11 cellular contexts compared by ENCODE assay signal in the genomic region with DNA sequence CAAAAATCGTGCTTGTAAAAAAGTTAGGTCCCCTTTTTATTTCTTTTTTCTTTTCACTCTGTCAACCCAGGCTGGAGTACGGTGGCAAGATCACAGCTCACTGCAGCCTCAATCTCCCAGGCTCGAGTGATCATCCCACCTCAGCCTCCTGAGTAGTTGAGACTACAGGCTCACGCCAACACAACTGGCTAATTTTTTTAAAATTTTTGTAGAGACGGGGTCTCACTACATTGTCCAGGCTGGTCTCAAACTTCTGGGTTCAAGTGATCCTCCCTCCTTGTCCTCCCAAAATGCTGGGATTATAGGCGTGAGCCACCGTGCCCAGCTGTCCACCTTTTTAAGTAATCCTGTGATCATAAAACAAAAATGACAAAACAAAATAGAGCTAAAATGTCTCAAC. TPM values are rescaled to one million over a fixed set of nuclear protein-coding genes. Genes with fewer than 3 reads are reported as not detected.
A peak's percentile ranks its signal among the peaks of the same experiment; 100 is the strongest.
DNase-seq lines count a peak whose midpoint lies in the region; ATAC-seq, FAIRE-seq and TF ChIP-seq lines count a peak whose summit lies in the region.
"Had no signal": no experiment of that assay in that cellular context is flagged by ENCODE, and none has a peak within 500 bp of the region (broad histone marks: within the 10 kb centered on the region; RNA-seq: fewer than 3 reads in every experiment).

No MANE protein-coding gene starts in this region.

- DNase-seq in GM12878 (ENCODE audit: low read depth, low spot score) (no peak), left colon (no peak), smooth muscle cell (lab: John Stamatoyannopoulos, UW; ENCODE audit: unreplicated experiment) (no peak), adrenal gland (no peak), middle frontal gyrus (ENCODE audit: extremely low spot score, low spot score) (no peak), DMS 273 treated with DMSO at 0.1 percent for 48 hours (lab: John Stamatoyannopoulos, UW) (no peak)
- DNase-seq: activated T-cell treated with anti-CD3 and anti-CD28 coated beads, Interleukin-2, amount 50 U/mL, for 4 hours; MM.1S; naive thymus-derived CD8-positive, alpha-beta T cell had no signal

- no peak for TF ChIP-seq POLR2A in GM12878 (IDR thresholded peaks at IDR 0.05; ENCODE audit: low read depth, low read length)
- TF ChIP-seq POLR2A in adrenal gland (IDR thresholded peaks at IDR 0.05): no peak

- RAD21 ChIA-PET in GM12878 (lab: Charles Lee; ENCODE audit: unreplicated experiment): interaction anchor here (4.2 kb wide), 1 partner anchor 86 kb away, joined by 34 read pairs; no protein-coding TSS in a partner anchor

- H3K4me3 ChIP-seq in HEK293 (ENCODE audit: low read depth, low read length) (no peak overlapping the region), GM12878 (no peak overlapping the region), smooth muscle cell (no peak overlapping the region), adrenal gland (peak overlapping the region in 1 of 4 donors; percentile 2)

- intact Hi-C loops in GM12878 (cut with micrococcal nuclease; ENCODE audit: unreplicated experiment) (loop anchor here (5.0 kb wide), 1 partner anchor 86 kb away; no protein-coding TSS in a partner anchor), left colon (cut with DNase I, micrococcal nuclease) (loop anchor here in 1 of 2 donors (5.0 kb wide), 1 partner anchor 86 kb away; no protein-coding TSS in a partner anchor), adrenal gland (cut with DNase I) (loop anchor here in 1 of 2 donors (5.0 kb wide), 1 partner anchor 86 kb away; no protein-coding TSS in a partner anchor)

- no peak for TF ChIP-seq CTCF in HEK293 (tag by site-specific recombination; IDR thresholded peaks at IDR 0.05)
- TF ChIP-seq CTCF in GM12878 (IDR thresholded peaks at IDR 0.05 in 2 of 3, conservative IDR thresholded peaks at IDR 0.05 in 1 of 3; ENCODE audit: control insufficient read depth in 2 of 3, extremely low read depth in 1 of 3, insufficient read depth in 1 of 3, low read depth in 3 of 3, low read length in 3 of 3): no peak
- TF ChIP-seq CTCF in smooth muscle cell (IDR thresholded peaks at IDR 0.05; ENCODE audit: borderline replicate concordance, insufficient read depth, poor library complexity, severe bottlenecking): no peak
- TF ChIP-seq CTCF in adrenal gland (IDR thresholded peaks at IDR 0.05): no peak

- H3K27ac ChIP-seq in HEK293 (ENCODE audit: extremely low read depth, low read depth, low read length) (no peak overlapping the region), GM12878 (ENCODE audit: control insufficient read depth, insufficient read depth) (no peak overlapping the region), smooth muscle cell (ENCODE audit: low read depth) (peak overlapping the region; percentile 88), adrenal gland (no peak overlapping the region)

- H3K4me2 ChIP-seq in GM12878 (ENCODE audit: control insufficient read depth, insufficient read depth) (no peak overlapping the region), smooth muscle cell (peak overlapping the region; percentile 68)

- BruUV-seq in GM12878 (replicated peaks; lab: Mats Ljungman, UMichigan): no TSS peak

- TF ChIP-seq RAD21 in GM12878 (IDR thresholded peaks at IDR 0.05; ENCODE audit: insufficient read depth, low read depth, low read length): no peak

- H3K9me3 ChIP-seq in HEK293 (ENCODE audit: control insufficient read depth, insufficient read depth, low read depth, low read length) (no peaks in the 10 kb centered on the region), GM12878 (replicated peaks; ENCODE audit: control insufficient read depth, insufficient read depth, low read length) (no peaks in the 10 kb centered on the region), smooth muscle cell (replicated peaks; ENCODE audit: low read depth) (no peaks in the 10 kb centered on the region), adrenal gland (replicated peaks in 1 of 3) (no peaks in the 10 kb centered on the region)

- SMC1A ChIA-PET in GM12878 (lab: Charles Lee; ENCODE audit: uncharacterized antibody, unreplicated experiment): interaction anchor here (0.8 to 4.6 kb wide), 8 partner anchors 15 to 111 kb away, joined by 3 to 60 read pairs (median 3); no protein-coding TSS in a partner anchor

- H3K9ac ChIP-seq in GM12878 (ENCODE audit: control insufficient read depth, insufficient read depth, low read length): no peak overlapping the region
- peak overlapping the region; percentile 58 for H3K9ac ChIP-seq in smooth muscle cell (ENCODE audit: low read depth)

- in situ Hi-C loops in GM12878 (cut with MboI): no loop called here

- H3F3A ChIP-seq in smooth muscle cell (ENCODE audit: low read depth): peaks cover 8% of the 10 kb centered on the region

- H3K36me3 ChIP-seq in HEK293 (ENCODE audit: control insufficient read depth in 2 of 2, insufficient read depth in 1 of 2, low read length in 2 of 2): no peaks in the 10 kb centered on the region
- no peaks in the 10 kb centered on the region for H3K36me3 ChIP-seq in GM12878 (ENCODE audit: control insufficient read depth in 2 of 2, insufficient read depth in 2 of 2, low read length in 1 of 2)
- H3K36me3 ChIP-seq in smooth muscle cell (ENCODE audit: low read depth): no peaks in the 10 kb centered on the region
- H3K36me3 ChIP-seq in adrenal gland (replicated peaks in 1 of 2): no peaks in the 10 kb centered on the region

- H3K27me3 ChIP-seq in GM12878 (replicated peaks in 1 of 2; ENCODE audit: control insufficient read depth in 2 of 2, insufficient read depth in 2 of 2, low read length in 1 of 2) (no peaks in the 10 kb centered on the region), smooth muscle cell (ENCODE audit: low read depth) (no peaks in the 10 kb centered on the region), adrenal gland (no peaks in the 10 kb centered on the region)

- TF ChIP-seq EP300 in GM12878 (IDR thresholded peaks at IDR 0.05; ENCODE audit: borderline replicate concordance in 1 of 2, control insufficient read depth in 1 of 2, low read depth in 2 of 2, low read length in 2 of 2): no peak

- ATAC-seq in GM12878 (no peak), left colon (peak; percentile 7), GM21619 (IDR thresholded peaks at IDR 0.05; ENCODE audit: unreplicated experiment) (no peak)
- ATAC-seq: activated T-cell treated with anti-CD3 and anti-CD28 coated beads, Interleukin-2, amount 50 U/mL, for 4 hours; naive thymus-derived CD8-positive, alpha-beta T cell had no signal

- POLR2A ChIA-PET in HEK293 (lab: Yijun Ruan, JAX): no interaction called here
- POLR2A ChIA-PET in GM12878 (lab: Charles Lee): interaction anchor here (0.5 to 0.9 kb wide), 2 partner anchors 86 to 144 kb away, joined by 3 read pairs; no protein-coding TSS in a partner anchor

- CTCF ChIA-PET in HEK293 (lab: Yijun Ruan, JAX): interaction anchor here (0.6 to 2.7 kb wide), 4 partner anchors 77 to 1268 kb away, joined by 4 to 34 read pairs (median 5); no protein-coding TSS in a partner anchor
- CTCF ChIA-PET in GM12878 (lab: Yijun Ruan, JAX): interaction anchor here (0.8 to 4.4 kb wide), 7 partner anchors 10 to 252 kb away, joined by 3 to 54 read pairs (median 3); no protein-coding TSS in a partner anchor

- peak overlapping the region; percentile 30; the same call in 1 of the 2 replicates for H2AFZ ChIP-seq in GM12878 (ENCODE audit: control insufficient read depth, low read depth, low read length)
- H2AFZ ChIP-seq in smooth muscle cell (ENCODE audit: low read depth): peak overlapping the region; percentile 28

- peaks cover 5% of the 10 kb centered on the region; the same call in 1 of the 2 replicates for H3K4me1 ChIP-seq in HEK293 (ENCODE audit: control insufficient read depth, insufficient read depth, low read length)
- no peaks in the 10 kb centered on the region for H3K4me1 ChIP-seq in GM12878 (ENCODE audit: control insufficient read depth, insufficient read depth, low read length)
- peaks cover 8% of the 10 kb centered on the region for H3K4me1 ChIP-seq in smooth muscle cell (ENCODE audit: low read depth)
- peaks cover 14 to 33% of the 10 kb centered on the region in 2 donors for H3K4me1 ChIP-seq in adrenal gland (replicated peaks in 1 of 2)

- FAIRE-seq in GM12878 (lab: Jason Lieb, UNC): no peak

- no peaks in the 10 kb centered on the region for H3K79me2 ChIP-seq in GM12878 (ENCODE audit: control insufficient read depth, insufficient read depth, low read length)
- H3K79me2 ChIP-seq in smooth muscle cell (ENCODE audit: low read depth): no peaks in the 10 kb centered on the region

- 71% methylated on average over 7 of the region's 7 CpGs for WGBS in GM12878 (ENCODE audit: insufficient coverage, insufficient replicate concordance, low lambda C conversion rate, missing lambda C conversion rate)
- 90% methylated on average over 7 of the region's 7 CpGs for WGBS in smooth muscle cell (ENCODE audit: low lambda C conversion rate)
- WGBS in adrenal gland, 4 donors: 82 to 85% (median 83%) methylated on average over 7 of the region's 7 CpGs

- H4K20me1 ChIP-seq in GM12878 (ENCODE audit: control insufficient read depth, insufficient read depth) (no peaks in the 10 kb centered on the region), smooth muscle cell (ENCODE audit: low read depth) (no peaks in the 10 kb centered on the region)

TF ChIP-seq in HEK293, 187 proteins besides CTCF, POLR2A, EP300 and RAD21 (continues in another document):
- TF ChIP-seq ZNF121 (tag by site-specific recombination; IDR thresholded peaks at IDR 0.05): peak; percentile 29; the same call in 1 of the 2 replicates

TF ChIP-seq in GM12878, 131 proteins besides CTCF, POLR2A, EP300 and RAD21 (continues in another document):
- no peak for TF ChIP-seq EZH2 (IDR thresholded peaks at IDR 0.05; ENCODE audit: borderline replicate concordance, control insufficient read depth, low read depth, low read length)

RNA-seq across cellular contexts. Expression of gene ARHGAP12, which starts 19.4 kb away (rescaled TPM):
- total RNA-seq in GM12878 (2013; cell fraction: nucleolus; rRNA removed): 88.4 and 89.2 TPM in 2 replicates
- 9.7 and 12.2 TPM in 2 replicates for total RNA-seq in GM12878 (2014; rRNA removed)
- total RNA-seq in GM12878 (2014; rRNA removed; fragmentation: Illumina TruSeq; extraction: Trizol): 12.9 and 13.5 TPM in 2 replicates
- total RNA-seq in GM12878 (2021): 7.4 and 8.2 TPM in 2 replicates
- 3.6 TPM for polyA plus RNA-seq in GM12878 (2011; ENCODE audit: low read depth)
- polyA plus RNA-seq in GM12878 (2011; rRNA removed): 15.6 and 25.0 TPM in 2 replicates
- polyA plus RNA-seq in GM12878 (2011; cell fraction: cytosol; rRNA removed): 4.1 and 4.9 TPM in 2 replicates
- polyA plus RNA-seq in GM12878 (2011; cell fraction: nucleus; rRNA removed): 17.7 and 21.0 TPM in 2 replicates
- polyA plus RNA-seq in GM12878 (2012): 7.6 and 11.1 TPM in 2 replicates
- 9.4 and 12.2 TPM in 2 replicates for polyA plus RNA-seq in GM12878 (2014; fragmentation: Illumina TruSeq; extraction: Trizol)
- 1 to 10 TPM; 5.4 to 7.7 TPM for polyA plus RNA-seq in GM12878 (2014; fragmentation: Nextera tagmentation; extraction: Ambion mirVana)
- polyA plus RNA-seq in GM12878 (2014; rRNA removed): 5.6 and 7.4 TPM in 2 replicates
- 10 to 100 TPM in 1 of 2 experiments, 1 to 10 TPM in 1; 6.0 to 10.6 TPM for polyA plus RNA-seq in GM12878 (2016; fragmentation: Nextera tagmentation; extraction: Ambion mirVana)
- polyA minus RNA-seq in GM12878 (2011; rRNA and poly(A)+ RNA removed): 16.9 and 22.2 TPM in 2 replicates
- 7.8 and 11.5 TPM in 2 replicates for polyA minus RNA-seq in GM12878 (2011; cell fraction: cytosol; rRNA and poly(A)+ RNA removed)
- polyA minus RNA-seq in GM12878 (2011; cell fraction: nucleus; rRNA and poly(A)+ RNA removed): 21.4 and 24.6 TPM in 2 replicates
- 10 to 100 TPM; 38.2 to 46.9 TPM for total RNA-seq in left colon
- total RNA-seq in smooth muscle cell: 32.7 and 46.2 TPM in 2 replicates
- 10.5 and 14.5 TPM in 2 replicates for polyA plus RNA-seq in smooth muscle cell
- total RNA-seq in adrenal gland: 10 to 100 TPM; 26.7 to 47.1 (median 31.0) TPM
- polyA plus RNA-seq in adrenal gland: 10 to 100 TPM; 33.4 to 45.7 (median 43.3) TPM
